ENCODE assay signal across 19 cellular contexts in the genomic region with DNA sequence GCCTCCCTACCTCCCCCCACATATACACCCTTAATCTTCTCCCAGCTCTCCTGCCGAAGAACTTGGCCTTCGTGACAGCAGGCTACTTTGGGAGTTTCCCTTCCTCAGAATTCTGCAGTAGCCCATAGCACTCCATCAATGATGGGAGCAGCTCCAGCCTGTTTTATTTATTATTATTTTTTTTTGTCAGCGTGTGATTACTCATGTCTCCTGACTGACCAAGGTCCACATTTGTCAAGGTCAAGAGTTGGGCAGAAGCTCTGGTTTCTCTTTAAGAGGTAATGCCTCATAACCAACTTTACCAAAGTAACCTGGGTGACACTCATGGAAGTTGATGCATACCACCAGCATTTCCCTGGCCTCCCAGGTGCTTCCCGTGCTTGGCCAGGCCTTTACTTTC.
A peak's percentile ranks its signal among the peaks of the same experiment; 100 is the strongest.
DNase-seq lines count a peak whose midpoint lies in the region; ATAC-seq lines count a peak whose summit lies in the region.
"Had no signal": no experiment of that assay in that cellular context is flagged by ENCODE, and none has a peak within 500 bp of the region (broad histone marks: within the 10 kb centered on the region; RNA-seq: fewer than 3 reads in every experiment).

No MANE protein-coding gene starts in this region.

- H3K27me3 ChIP-seq in aorta (ENCODE audit: control insufficient read depth in 1 of 2, insufficient read depth in 2 of 2, low read length in 1 of 2), result no peaks in the 10 kb centered on the region

- peaks cover 15% of the 10 kb centered on the region for H3K4me1 Mint-ChIP-seq in activated naive CD4-positive, alpha-beta T cell treated with anti-CD3 and anti-CD28 coated beads, Interleukin-2, amount 50 U/mL, for 24 hours
- H3K4me1 Mint-ChIP-seq in activated naive CD4-positive, alpha-beta T cell treated with anti-CD3 and anti-CD28 coated beads for 36 hours (ENCODE audit: low read depth), result peaks cover 5% of the 10 kb centered on the region
- H3K4me1 Mint-ChIP-seq in activated T-helper 17 cell treated with anti-CD3 and anti-CD28 coated beads, Interleukin-2, amount 50 U/mL, for 72 hours, result peaks cover 5% of the 10 kb centered on the region

- H3K9me3 ChIP-seq in aorta (ENCODE audit: control insufficient read depth, low read length), result no peaks in the 10 kb centered on the region

- H3K27ac Mint-ChIP-seq in activated naive CD4-positive, alpha-beta T cell treated with anti-CD3 and anti-CD28 coated beads, Interleukin-2, amount 50 U/mL, for 24 hours, result peak overlapping the region; percentile 15
- H3K27ac Mint-ChIP-seq in activated naive CD4-positive, alpha-beta T cell treated with anti-CD3 and anti-CD28 coated beads for 36 hours, result no peak overlapping the region
- H3K27ac Mint-ChIP-seq in activated T-helper 17 cell treated with anti-CD3 and anti-CD28 coated beads, Interleukin-2, amount 50 U/mL, for 72 hours, result peak overlapping the region; percentile 67

- ATAC-seq in activated T-helper 17 cell treated with anti-CD3 and anti-CD28 coated beads, Interleukin-2, amount 50 U/mL, for 72 hours (replicated peaks), result no peak
- peak; percentile 10 for ATAC-seq in left lobe of liver
- ATAC-seq in aorta (ENCODE audit: low FRiP score), result peak; percentile 29
- no peak for ATAC-seq in GM21717 (IDR thresholded peaks at IDR 0.05; ENCODE audit: unreplicated experiment)
- ATAC-seq: CD8-positive, alpha-beta T cell had no signal

- intact Hi-C loops in activated naive CD4-positive, alpha-beta T cell treated with anti-CD3 and anti-CD28 coated beads for 36 hours (cut with micrococcal nuclease), result no loop called here
- intact Hi-C loops in aorta (cut with DNase I), result no loop called here

- no peak overlapping the region for H3K4me3 Mint-ChIP-seq in activated naive CD4-positive, alpha-beta T cell treated with anti-CD3 and anti-CD28 coated beads, Interleukin-2, amount 50 U/mL, for 24 hours
- H3K4me3 Mint-ChIP-seq in activated naive CD4-positive, alpha-beta T cell treated with anti-CD3 and anti-CD28 coated beads for 36 hours, result no peak overlapping the region
- no peak overlapping the region for H3K4me3 Mint-ChIP-seq in activated T-helper 17 cell treated with anti-CD3 and anti-CD28 coated beads, Interleukin-2, amount 50 U/mL, for 72 hours
- H3K4me3 Mint-ChIP-seq: CD8-positive, alpha-beta T cell; H9 had no signal

- no peak for DNase-seq in activated naive CD4-positive, alpha-beta T cell treated with anti-CD3 and anti-CD28 coated beads for 36 hours
- no peak for DNase-seq in left lobe of liver (ENCODE audit: low spot score)
- no peak for DNase-seq in aorta
- DNase-seq in DMS79 (lab: John Stamatoyannopoulos, UW), result no peak
- DNase-seq in C1 segment of cervical spinal cord (lab: John Stamatoyannopoulos, UW), result no peak
- DNase-seq: 8988T; CD8-positive, alpha-beta T cell; DND-41; GF-D8; H9; KBM-7; NCI-H1436 treated with DMSO at 0.1 percent for 48 hours; NCI-H2081; NCI-H510A treated with DMSO at 0.1 percent for 48 hours; NCI-H82 had no signal

- CTCF ChIA-PET in activated naive CD4-positive, alpha-beta T cell treated with anti-CD3 and anti-CD28 coated beads for 36 hours (lab: Charles Lee), result no interaction called here

- peaks cover 4% of the 10 kb centered on the region for H3K9me3 Mint-ChIP-seq in activated naive CD4-positive, alpha-beta T cell treated with anti-CD3 and anti-CD28 coated beads, Interleukin-2, amount 50 U/mL, for 24 hours
- H3K9me3 Mint-ChIP-seq in activated naive CD4-positive, alpha-beta T cell treated with anti-CD3 and anti-CD28 coated beads for 36 hours, result peaks cover 2% of the 10 kb centered on the region
- no peaks in the 10 kb centered on the region for H3K9me3 Mint-ChIP-seq in activated T-helper 17 cell treated with anti-CD3 and anti-CD28 coated beads, Interleukin-2, amount 50 U/mL, for 72 hours
- H3K9me3 Mint-ChIP-seq: CD8-positive, alpha-beta T cell; H9 had no signal

- no peak overlapping the region for H3K27ac ChIP-seq in aorta (ENCODE audit: low read depth in 1 of 2, low read length in 2 of 2)
- H3K27ac ChIP-seq: PC-9 had no signal

- 75 to 80% methylated on average over 4 of the region's 4 CpGs for WGBS in aorta, 2 donors

- peaks cover 0 to 2% of the 10 kb centered on the region in 2 donors for H3K36me3 ChIP-seq in aorta (ENCODE audit: control insufficient read depth in 1 of 2, insufficient read depth in 2 of 2, low read length in 1 of 2)

- H3K4me1 ChIP-seq in aorta (ENCODE audit: control insufficient read depth in 1 of 2, insufficient read depth in 2 of 2, low read length in 2 of 2), result no peaks in the 10 kb centered on the region

- H3K4me3 ChIP-seq in aorta (ENCODE audit: low read length in 2 of 2), result no peak overlapping the region
- H3K4me3 ChIP-seq: PC-9 had no signal

- no peaks in the 10 kb centered on the region for H3K27me3 Mint-ChIP-seq in activated naive CD4-positive, alpha-beta T cell treated with anti-CD3 and anti-CD28 coated beads, Interleukin-2, amount 50 U/mL, for 24 hours
- H3K27me3 Mint-ChIP-seq in activated naive CD4-positive, alpha-beta T cell treated with anti-CD3 and anti-CD28 coated beads for 36 hours (ENCODE audit: low read depth), result no peaks in the 10 kb centered on the region
- H3K27me3 Mint-ChIP-seq in activated T-helper 17 cell treated with anti-CD3 and anti-CD28 coated beads, Interleukin-2, amount 50 U/mL, for 72 hours, result no peaks in the 10 kb centered on the region

- peaks cover 35% of the 10 kb centered on the region for H3K36me3 Mint-ChIP-seq in activated naive CD4-positive, alpha-beta T cell treated with anti-CD3 and anti-CD28 coated beads, Interleukin-2, amount 50 U/mL, for 24 hours
- peaks cover 11% of the 10 kb centered on the region for H3K36me3 Mint-ChIP-seq in activated naive CD4-positive, alpha-beta T cell treated with anti-CD3 and anti-CD28 coated beads for 36 hours (ENCODE audit: low read depth)
- H3K36me3 Mint-ChIP-seq in activated T-helper 17 cell treated with anti-CD3 and anti-CD28 coated beads, Interleukin-2, amount 50 U/mL, for 72 hours (ENCODE audit: low read depth), result peaks cover 15% of the 10 kb centered on the region

Comparison
In these comparisons a context has a peak if more than half of its experiments do, and no peak if none do; other contexts are left out.
1. ATAC-seq: peak in left lobe of liver (single experiment) and aorta (single experiment); none in activated T-helper 17 cell treated with anti-CD3 and anti-CD28 coated beads, Interleukin-2, amount 50 U/mL, for 72 hours (single experiment) and GM21717 (single experiment).